ENCODE assay signal across 9 cellular contexts in genomic region chr5:173884402-173885053, GRCh38. TPM values are rescaled to one million over a fixed set of nuclear protein-coding genes. Genes with fewer than 3 reads are reported as not detected.
DNase-seq lines count a peak whose midpoint lies in the region; ATAC-seq and TF ChIP-seq lines count a peak whose summit lies in the region.
"Had no signal": no experiment of that assay in that cellular context is flagged by ENCODE, and none has a peak within 500 bp of the region (broad histone marks: within the 10 kb centered on the region; RNA-seq: fewer than 3 reads in every experiment).

No MANE protein-coding gene starts in this region.

- peak overlapping the region; percentile 67 for H3K27ac Mint-ChIP-seq in stimulated activated naive CD8-positive, alpha-beta T cell treated with anti-CD3 and anti-CD28 coated beads, Interleukin-15, Interleukin-2, amounts not matched to agents 100 ng/mL and 50 ng/mL, for 24 hours

- no peak for TF ChIP-seq CTCF in breast epithelium (IDR thresholded peaks at IDR 0.05)

- ATAC-seq in GM18505 (IDR thresholded peaks at IDR 0.05; ENCODE audit: unreplicated experiment) = no peak

- peaks cover 11% of the 10 kb centered on the region for H3K9me3 Mint-ChIP-seq in stimulated activated naive CD8-positive, alpha-beta T cell treated with anti-CD3 and anti-CD28 coated beads, Interleukin-15, Interleukin-2, amounts not matched to agents 100 ng/mL and 50 ng/mL, for 24 hours

- peaks cover 9% of the 10 kb centered on the region for H3K36me3 Mint-ChIP-seq in stimulated activated naive CD8-positive, alpha-beta T cell treated with anti-CD3 and anti-CD28 coated beads, Interleukin-15, Interleukin-2, amounts not matched to agents 100 ng/mL and 50 ng/mL, for 24 hours (ENCODE audit: low read depth)

- H3K4me3 ChIP-seq in breast epithelium = no peak overlapping the region

- no peaks in the 10 kb centered on the region for H3K27me3 Mint-ChIP-seq in stimulated activated naive CD8-positive, alpha-beta T cell treated with anti-CD3 and anti-CD28 coated beads, Interleukin-15, Interleukin-2, amounts not matched to agents 100 ng/mL and 50 ng/mL, for 24 hours

- no peaks in the 10 kb centered on the region for H3K27me3 ChIP-seq in breast epithelium

- TF ChIP-seq POLR2A in breast epithelium (IDR thresholded peaks at IDR 0.05) (no peak), GM18505 (IDR thresholded peaks at IDR 0.05; ENCODE audit: borderline replicate concordance, extremely low read depth, insufficient read depth, insufficient read length) (no peak)

- H3K36me3 ChIP-seq in breast epithelium = no peaks in the 10 kb centered on the region

- peak overlapping the region; percentile 1 to 53 for H3K27ac ChIP-seq in breast epithelium

- peak overlapping the region; percentile 32 for H3K4me3 Mint-ChIP-seq in stimulated activated naive CD8-positive, alpha-beta T cell treated with anti-CD3 and anti-CD28 coated beads, Interleukin-15, Interleukin-2, amounts not matched to agents 100 ng/mL and 50 ng/mL, for 24 hours

- intact Hi-C loops in breast epithelium (cut with DNase I; ENCODE audit: low total_unique reads) = loop anchor here (10.0 kb wide), 1 partner anchor 270 kb away; the partner anchor contains the start of gene BOD1

- no peaks in the 10 kb centered on the region for H3K9me3 ChIP-seq in breast epithelium

- peaks cover 58% of the 10 kb centered on the region for H3K4me1 Mint-ChIP-seq in stimulated activated naive CD8-positive, alpha-beta T cell treated with anti-CD3 and anti-CD28 coated beads, Interleukin-15, Interleukin-2, amounts not matched to agents 100 ng/mL and 50 ng/mL, for 24 hours (ENCODE audit: low read depth)

- peak; percentile 36 for DNase-seq in activated T-cell treated with anti-CD3 and anti-CD28 coated beads, Interleukin-2, amount 50 U/mL, for 1 hour
- DNase-seq in activated T-cell treated with anti-CD3 and anti-CD28 coated beads for 4 hours = no peak
- DNase-seq in T-helper 1 cell = peak; percentile 24 to 75 (median 45)
- DNase-seq in breast epithelium (ENCODE audit: low spot score in 2 of 2) = no peak
- DNase-seq in AG20443 (ENCODE audit: low spot score) = no peak
- DNase-seq in NCI-H1417 treated with DMSO at 0.1 percent for 48 hours (lab: John Stamatoyannopoulos, UW) = no peak
- DNase-seq: SIG-M5 had no signal

- no peaks in the 10 kb centered on the region for H3K4me1 ChIP-seq in breast epithelium

RNA-seq across cellular contexts. Expression of gene CPEB4, which starts 3.6 kb away (rescaled TPM):
- total RNA-seq in breast epithelium = 10 to 100 TPM; 36.4 to 71.7 (median 49.9) TPM

Comparison
In these comparisons a context has a peak if more than half of its experiments do, and no peak if none do; other contexts are left out.
1. DNase-seq: peak in activated T-cell treated with anti-CD3 and anti-CD28 coated beads, Interleukin-2, amount 50 U/mL, for 1 hour (single experiment) and T-helper 1 cell (5 of 5); none in activated T-cell treated with anti-CD3 and anti-CD28 coated beads for 4 hours (single experiment), breast epithelium (0 of 2), AG20443 (single experiment) and NCI-H1417 treated with DMSO at 0.1 percent for 48 hours (single experiment).